Comparison of ENCODE assay signal across 9 cellular contexts in genomic region chr6:33695451-33695855, GRCh38. TPM values are rescaled to one million over a fixed set of nuclear protein-coding genes. Genes with fewer than 3 reads are reported as not detected.
DNase-seq lines count a peak whose midpoint lies in the region; ATAC-seq and TF ChIP-seq lines count a peak whose summit lies in the region.
"Had no signal": no experiment of that assay in that cellular context is flagged by ENCODE, and none has a peak within 500 bp of the region (broad histone marks: within the 10 kb centered on the region; RNA-seq: fewer than 3 reads in every experiment).

No MANE protein-coding gene starts in this region.

- POLR2A ChIA-PET in activated CD8-positive, alpha-beta T cell treated with anti-CD3 and anti-CD28 coated beads, Interleukin-2, amount 10 ng/mL, durations not matched to agents 7 days and 5 days (lab: Charles Lee), result interaction anchor here (1.0 to 2.2 kb wide), 2 partner anchors 12 to 74 kb away, joined by 3 to 8 read pairs; partner anchors contain the start of gene ITPR3

- CTCF ChIA-PET in activated naive CD4-positive, alpha-beta T cell treated with anti-CD3 and anti-CD28 coated beads, Interleukin-2, amount 10 ng/mL, durations not matched to agents 7 days and 5 days (lab: Charles Lee), result interaction anchor here (0.9 to 3.9 kb wide), 3 partner anchors 16 to 110 kb away, joined by 3 to 16 read pairs (median 6); partner anchors contain the start of gene UQCC2
- CTCF ChIA-PET in activated CD8-positive, alpha-beta T cell treated with anti-CD3 and anti-CD28 coated beads, Interleukin-2, amount 10 ng/mL, durations not matched to agents 7 days and 5 days (lab: Charles Lee), result interaction anchor here (1.0 to 3.3 kb wide), 7 partner anchors 10 to 116 kb away, joined by 3 to 19 read pairs (median 4); partner anchors contain the start of genes BAK1, ITPR3 and UQCC2

- H3K4me3 ChIP-seq in right cardiac atrium (ENCODE audit: low read length) (no peak overlapping the region), upper lobe of left lung (no peak overlapping the region)

- no peak for TF ChIP-seq POLR2A in upper lobe of left lung (IDR thresholded peaks at IDR 0.05)

- no peaks in the 10 kb centered on the region for H3K27me3 Mint-ChIP-seq in activated naive CD4-positive, alpha-beta T cell treated with anti-CD3 and anti-CD28 coated beads, Interleukin-2, amount 10 ng/mL, durations not matched to agents 7 days and 5 days
- H3K27me3 Mint-ChIP-seq in activated CD8-positive, alpha-beta T cell treated with anti-CD3 and anti-CD28 coated beads, Interleukin-2, amount 10 ng/mL, durations not matched to agents 7 days and 5 days (ENCODE audit: low read depth), result no peaks in the 10 kb centered on the region

- peaks cover 43% of the 10 kb centered on the region for H3K4me1 ChIP-seq in right cardiac atrium (ENCODE audit: control insufficient read depth, insufficient read depth, low read length)
- peaks cover 51 to 56% (median 53%) of the 10 kb centered on the region in 4 donors for H3K4me1 ChIP-seq in upper lobe of left lung

- no peak overlapping the region for H3K4me3 Mint-ChIP-seq in activated naive CD4-positive, alpha-beta T cell treated with anti-CD3 and anti-CD28 coated beads, Interleukin-2, amount 10 ng/mL, durations not matched to agents 7 days and 5 days
- no peak overlapping the region for H3K4me3 Mint-ChIP-seq in activated CD8-positive, alpha-beta T cell treated with anti-CD3 and anti-CD28 coated beads, Interleukin-2, amount 10 ng/mL, durations not matched to agents 7 days and 5 days
- H3K4me3 Mint-ChIP-seq: CD14-positive monocyte had no signal

- H3K27ac ChIP-seq in right cardiac atrium (ENCODE audit: low read length) (peak overlapping the region; percentile 61), upper lobe of left lung (peak overlapping the region; percentile 39 to 70 (median 59))

- H3K27me3 ChIP-seq in right cardiac atrium (ENCODE audit: control insufficient read depth, insufficient read depth) (no peaks in the 10 kb centered on the region), upper lobe of left lung (no peaks in the 10 kb centered on the region)

- intact Hi-C loops in right cardiac atrium (cut with DNase I), result loop anchor here in 3 of 4 donors (2.0 to 10.0 kb wide), 3 partner anchors 108 to 111 kb away; partner anchors contain the start of gene BAK1 (in 1 of the 3)
- intact Hi-C loops in left colon (cut with DNase I, micrococcal nuclease), result no loop called here

- no peak for DNase-seq in activated naive CD4-positive, alpha-beta T cell treated with anti-CD3 and anti-CD28 coated beads, Interleukin-2, amount 10 ng/mL, durations not matched to agents 7 days and 5 days
- no peak for DNase-seq in activated naive CD4-positive, alpha-beta T cell treated with Interleukin-2 at 50 U/mL for 16 hours
- DNase-seq in activated CD8-positive, alpha-beta T cell treated with anti-CD3 and anti-CD28 coated beads, Interleukin-2, amount 10 ng/mL, durations not matched to agents 7 days and 5 days, result no peak
- DNase-seq in right cardiac atrium (peak in 1 of 3 donors; percentile 57), upper lobe of left lung (peak in 1 of 2 donors; percentile 84), left colon (no peak)

- peaks cover 68% of the 10 kb centered on the region for H3K36me3 Mint-ChIP-seq in activated naive CD4-positive, alpha-beta T cell treated with anti-CD3 and anti-CD28 coated beads, Interleukin-2, amount 10 ng/mL, durations not matched to agents 7 days and 5 days
- H3K36me3 Mint-ChIP-seq in activated CD8-positive, alpha-beta T cell treated with anti-CD3 and anti-CD28 coated beads, Interleukin-2, amount 10 ng/mL, durations not matched to agents 7 days and 5 days (ENCODE audit: low read depth), result peaks cover 79% of the 10 kb centered on the region

- peak overlapping the region; percentile 97 for H3K27ac Mint-ChIP-seq in activated naive CD4-positive, alpha-beta T cell treated with anti-CD3 and anti-CD28 coated beads, Interleukin-2, amount 10 ng/mL, durations not matched to agents 7 days and 5 days
- H3K27ac Mint-ChIP-seq in activated CD8-positive, alpha-beta T cell treated with anti-CD3 and anti-CD28 coated beads, Interleukin-2, amount 10 ng/mL, durations not matched to agents 7 days and 5 days, result peak overlapping the region; percentile 92

- no peak for TF ChIP-seq EP300 in upper lobe of left lung (IDR thresholded peaks at IDR 0.05)

- ATAC-seq in activated CD8-positive, alpha-beta T cell treated with anti-CD3 and anti-CD28 coated beads, Interleukin-2, amount 10 ng/mL, durations not matched to agents 7 days and 5 days, result no peak
- ATAC-seq in right cardiac atrium, result no peak
- ATAC-seq in upper lobe of left lung (ENCODE audit: low FRiP score in 2 of 2), result no peak
- no peak for ATAC-seq in GM21515 (IDR thresholded peaks at IDR 0.05; ENCODE audit: unreplicated experiment)
- ATAC-seq in HG03354 (IDR thresholded peaks at IDR 0.05; ENCODE audit: poor library complexity, severe bottlenecking, unreplicated experiment), result no peak
- no peak for ATAC-seq in left colon

- 52% methylated on average over 15 of the region's 15 CpGs for WGBS in right cardiac atrium
- WGBS in upper lobe of left lung, 2 donors, result 73 to 83% methylated on average over 10 to 15 of the region's 15 CpGs

- H3K9me3 ChIP-seq in right cardiac atrium (ENCODE audit: control insufficient read depth, low read length) (no peaks in the 10 kb centered on the region), upper lobe of left lung (no peaks in the 10 kb centered on the region)

- peaks cover 2 to 70% (median 59%) of the 10 kb centered on the region in 4 donors for H3K36me3 ChIP-seq in upper lobe of left lung

- peaks cover 89% of the 10 kb centered on the region for H3K4me1 Mint-ChIP-seq in activated naive CD4-positive, alpha-beta T cell treated with anti-CD3 and anti-CD28 coated beads, Interleukin-2, amount 10 ng/mL, durations not matched to agents 7 days and 5 days
- peaks cover 93% of the 10 kb centered on the region for H3K4me1 Mint-ChIP-seq in activated CD8-positive, alpha-beta T cell treated with anti-CD3 and anti-CD28 coated beads, Interleukin-2, amount 10 ng/mL, durations not matched to agents 7 days and 5 days (ENCODE audit: low read depth)

- TF ChIP-seq CTCF in upper lobe of left lung (IDR thresholded peaks at IDR 0.05), result no peak

- H3K9me3 Mint-ChIP-seq in activated naive CD4-positive, alpha-beta T cell treated with anti-CD3 and anti-CD28 coated beads, Interleukin-2, amount 10 ng/mL, durations not matched to agents 7 days and 5 days, result no peaks in the 10 kb centered on the region
- H3K9me3 Mint-ChIP-seq in activated CD8-positive, alpha-beta T cell treated with anti-CD3 and anti-CD28 coated beads, Interleukin-2, amount 10 ng/mL, durations not matched to agents 7 days and 5 days (ENCODE audit: insufficient read depth), result no peaks in the 10 kb centered on the region
- H3K9me3 Mint-ChIP-seq: CD14-positive monocyte had no signal

RNA-seq across cellular contexts. Expression of gene UQCC2, which starts 16.0 kb away (rescaled TPM):
- total RNA-seq in activated CD8-positive, alpha-beta T cell treated with anti-CD3 and anti-CD28 coated beads, Interleukin-2, amount 10 ng/mL, durations not matched to agents 7 days and 5 days, result 10 to 100 TPM; 88.1 to 89.6 TPM
- total RNA-seq in right cardiac atrium (100 to 1,000 TPM; 188 to 264 (median 233) TPM), upper lobe of left lung (10 to 100 TPM in 5 of 6 donors, 1 to 10 TPM in 1; 8.9 to 53.0 (median 18.2) TPM), left colon (10 to 100 TPM; 40.5 to 52.6 TPM)
- polyA plus RNA-seq in right cardiac atrium, result 376 TPM

RNA-seq across cellular contexts. Expression of gene IP6K3, which starts 51.3 kb away (rescaled TPM):
- total RNA-seq in activated CD8-positive, alpha-beta T cell treated with anti-CD3 and anti-CD28 coated beads, Interleukin-2, amount 10 ng/mL, durations not matched to agents 7 days and 5 days, result not detected
- 10 to 100 TPM in 3 of 4 donors, 1 to 10 TPM in 1; 10.0 to 44.4 (median 27.1) TPM for total RNA-seq in right cardiac atrium
- 14.4 TPM for polyA plus RNA-seq in right cardiac atrium
- 10 to 100 TPM in 1 of 6 donors, 1 to 10 TPM in 5; 1.9 to 11.5 (median 4.9) TPM for total RNA-seq in upper lobe of left lung
- 1 to 10 TPM in 1 of 2 donors, under 1 TPM in 1; 0.45 to 2.4 TPM for total RNA-seq in left colon
- polyA plus RNA-seq: CD14-positive monocyte had no signal

Comparison
In these comparisons a context has a peak if more than half of its experiments do, and no peak if none do; other contexts are left out.
1. intact Hi-C loops: an anchor here in right cardiac atrium (2.0 to 10.0 kb wide); none called in left colon.